ENCODE assay signal across 16 cellular contexts in the genomic region with DNA sequence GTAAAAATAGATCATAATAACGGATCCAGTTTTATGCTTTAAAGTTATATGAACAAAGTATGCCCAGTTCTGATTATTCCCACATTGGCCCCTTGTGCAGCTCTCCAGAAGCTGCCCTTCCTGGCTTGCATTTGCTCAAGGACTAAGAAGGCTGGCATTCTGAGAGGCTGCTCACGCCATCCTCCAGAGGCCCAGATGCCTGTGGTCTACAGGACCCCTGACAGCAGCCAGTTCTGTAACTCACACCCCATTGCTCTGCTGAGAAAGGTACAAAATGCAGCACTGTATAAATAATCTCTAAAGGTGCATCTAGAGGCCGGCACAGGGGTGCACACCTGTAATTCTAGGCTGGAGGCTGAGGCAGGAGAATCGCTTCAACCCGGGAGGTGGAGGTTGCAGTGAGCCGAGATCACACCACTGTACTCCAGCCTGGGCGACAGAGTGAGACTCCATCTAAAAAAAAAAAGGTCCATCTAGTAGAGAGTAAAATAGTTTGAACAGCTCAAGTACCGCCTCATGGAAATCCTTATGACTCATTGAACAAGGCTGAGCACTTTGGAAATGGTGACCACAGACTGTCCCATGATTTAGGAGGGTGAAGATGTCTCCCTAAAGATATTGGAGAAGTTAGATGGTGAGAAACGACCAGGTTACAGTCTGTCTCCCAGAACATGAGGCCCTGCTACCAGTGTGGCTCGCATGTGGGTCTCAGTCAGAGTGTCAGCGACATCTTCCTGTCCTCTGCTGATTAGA. TPM values are rescaled to one million over a fixed set of nuclear protein-coding genes. Genes with fewer than 3 reads are reported as not detected.
DNase-seq lines count a peak whose midpoint lies in the region; ATAC-seq and TF ChIP-seq lines count a peak whose summit lies in the region.
"Had no signal": no experiment of that assay in that cellular context is flagged by ENCODE, and none has a peak within 500 bp of the region (broad histone marks: within the 10 kb centered on the region; RNA-seq: fewer than 3 reads in every experiment).

No MANE protein-coding gene starts in this region.

- H3K27ac ChIP-seq in prostate gland: no peak overlapping the region
- H3K27ac ChIP-seq: BLaER1 treated with 17β-estradiol and CSF1 and Interleukin-3, amounts not matched to agents 10 nM and 100 nM had no signal

- peaks cover 3% of the 10 kb centered on the region for H3K4me1 ChIP-seq in prostate gland (replicated peaks)
- H3K4me1 ChIP-seq: BLaER1 treated with 17β-estradiol and CSF1 and Interleukin-3, amounts not matched to agents 10 nM and 100 nM had no signal

- no peaks in the 10 kb centered on the region for H3K9me3 ChIP-seq in prostate gland

- DNase-seq in Caki2 (ENCODE audit: low read depth) (peak; percentile 18), M059J (ENCODE audit: low read depth) (peak; percentile 38), fibroblast of peridontal ligament (ENCODE audit: extremely low read depth) (peak; percentile 54), renal cortical epithelial cell (ENCODE audit: low read depth) (peak; percentile 25), globus pallidus (ENCODE audit: low spot score) (no peak), prostate gland (ENCODE audit: low spot score) (no peak), midbrain (lab: John Stamatoyannopoulos, UW) (no peak)
- DNase-seq: activated CD4-positive, alpha-beta memory T cell treated with anti-CD3 and anti-CD28 coated beads, Interleukin-2, amount 10 ng/mL, durations not matched to agents 7 days and 5 days; activated naive CD4-positive, alpha-beta T cell treated with Interleukin-2 at 50 U/mL for 16 hours; cerebellar nuclear complex; nucleus accumbens; stimulated activated CD4-positive, alpha-beta T cell treated with anti-CD3 and anti-CD28 coated beads, Interleukin-2, amount 100 ng/mL, for 24 hours; stimulated activated naive CD4-positive, alpha-beta T cell treated with Interleukin-2 at 50 U/mL for 16 hours; T-helper 2 cell had no signal

- H3K4me3 ChIP-seq in prostate gland: no peak overlapping the region
- H3K4me3 ChIP-seq: BLaER1 treated with 17β-estradiol and CSF1 and Interleukin-3, amounts not matched to agents 10 nM and 100 nM had no signal

- H3K27me3 ChIP-seq in prostate gland (replicated peaks; ENCODE audit: insufficient read depth): no peaks in the 10 kb centered on the region
- H3K27me3 ChIP-seq: BLaER1 treated with 17β-estradiol and CSF1 and Interleukin-3, amounts not matched to agents 10 nM and 100 nM had no signal

- ATAC-seq in GM19467 (IDR thresholded peaks at IDR 0.05; ENCODE audit: unreplicated experiment): no peak

- no peak for TF ChIP-seq POLR2A in prostate gland (IDR thresholded peaks at IDR 0.05)

- H3K36me3 ChIP-seq in prostate gland: no peaks in the 10 kb centered on the region
- H3K36me3 ChIP-seq: BLaER1 treated with 17β-estradiol and CSF1 and Interleukin-3, amounts not matched to agents 10 nM and 100 nM had no signal

- no peak for TF ChIP-seq CTCF in prostate gland (IDR thresholded peaks at IDR 0.05)

- in situ Hi-C loops in Caki2 (cut with HindIII; ENCODE audit: low pct_unique_long_range_greater_than_20kb, low sequenced_read_pairs): no loop called here

- intact Hi-C loops in prostate gland (cut with DNase I): no loop called here

- WGBS in prostate gland: 82% methylated on average over 11 of the region's 11 CpGs

RNA-seq across cellular contexts. Expression of gene KREMEN1, which starts 56.2 kb away (rescaled TPM):
- 4.8 and 8.4 TPM in 2 replicates for total RNA-seq in Caki2 (2014; rRNA removed; shearing (Covaris generic); ENCODE audit: low replicate concordance)
- total RNA-seq in M059J (2014; rRNA removed; shearing (Covaris generic)): 3.7 and 6.8 TPM in 2 replicates
- 7.5 and 11.7 TPM in 2 replicates for total RNA-seq in renal cortical epithelial cell
- 10 to 100 TPM; 19.3 to 49.0 TPM for total RNA-seq in prostate gland
- total RNA-seq: activated CD4-positive, alpha-beta memory T cell treated with anti-CD3 and anti-CD28 coated beads, Interleukin-2, amount 10 ng/mL, durations not matched to agents 7 days and 5 days had no signal

Comparison
In these comparisons a context has a peak if more than half of its experiments do, and no peak if none do; other contexts are left out.
1. DNase-seq: peak in Caki2 (single experiment), M059J (single experiment), fibroblast of peridontal ligament (single experiment) and renal cortical epithelial cell (single experiment); none in globus pallidus (single experiment), prostate gland (single experiment) and midbrain (single experiment).